ENCODE assay signal across 21 cellular contexts in genomic region chr7:148715027-148715426, GRCh38. TPM values are rescaled to one million over a fixed set of nuclear protein-coding genes. Genes with fewer than 3 reads are reported as not detected.
DNase-seq lines count a peak whose midpoint lies in the region; ATAC-seq, FAIRE-seq and TF ChIP-seq lines count a peak whose summit lies in the region.
"Had no signal": no experiment of that assay in that cellular context is flagged by ENCODE, and none has a peak within 500 bp of the region (broad histone marks: within the 10 kb centered on the region; RNA-seq: fewer than 3 reads in every experiment).

No MANE protein-coding gene starts in this region.

- TF ChIP-seq POLR2A in GM12878 (IDR thresholded peaks at IDR 0.05; ENCODE audit: low read depth, low read length): no peak

- CTCF ChIA-PET in mammary epithelial cell (lab: Charles Lee; ENCODE audit: low non-redundant PET) (no interaction called here), MCF 10A (lab: Yijun Ruan, JAX) (interaction anchor here (0.6 kb wide), 1 partner anchor 48 kb away, joined by 3 read pairs; no protein-coding TSS in a partner anchor), GM12878 (lab: Yijun Ruan, JAX) (no interaction called here)

- H3K4me3 Mint-ChIP-seq in MCF 10A (ENCODE audit: unreplicated experiment): no peak overlapping the region
- no peak overlapping the region for H3K4me3 Mint-ChIP-seq in stimulated activated naive B cell treated with anti-CD40 and anti-IgM and Interleukin-4, amounts not matched to agents 10 μg/mL and 1 μg/mL and 100 μg/mL, for 72 hours

- DNase-seq in mammary epithelial cell: peak; percentile 57
- DNase-seq in MCF 10A (ENCODE audit: unreplicated experiment): no peak
- no peak for DNase-seq in GM12878 (ENCODE audit: low read depth, low spot score)
- no peak for DNase-seq in keratinocyte (ENCODE audit: low read depth, low spot score)
- no peak for DNase-seq in A172 (ENCODE audit: low spot score)
- DNase-seq in stimulated activated naive B cell treated with anti-CD40 and anti-IgM and Interleukin-4, amounts not matched to agents 10 μg/mL and 1 μg/mL and 100 μg/mL, for 72 hours: no peak
- DNase-seq: DMS 273 treated with DMSO at 0.1 percent for 48 hours; GF-D8; Karpas-422; NCI-H1105 treated with DMSO at 0.1 percent for 48 hours; NCI-H187; NCI-H526 treated with DMSO at 0.1 percent for 48 hours; NK-92 treated with Interleukin-12 subunit alpha and Interleukin-12 subunit beta, amount 100 ng/mL, for 24 hours; OCI-M1; SHP77 treated with DMSO at 0.1 percent for 48 hours had no signal

- peaks cover 5% of the 10 kb centered on the region for H3K9me1 ChIP-seq in keratinocyte (ENCODE audit: control insufficient read depth, extremely low read depth, insufficient read depth, low read length)

- H3K4me1 Mint-ChIP-seq in MCF 10A (ENCODE audit: insufficient read depth, unreplicated experiment): peaks cover 40% of the 10 kb centered on the region
- H3K4me1 Mint-ChIP-seq in stimulated activated naive B cell treated with anti-CD40 and anti-IgM and Interleukin-4, amounts not matched to agents 10 μg/mL and 1 μg/mL and 100 μg/mL, for 72 hours: peaks cover 44 to 77% of the 10 kb centered on the region in 2 donors

- no peaks in the 10 kb centered on the region for H3K27me3 Mint-ChIP-seq in MCF 10A (ENCODE audit: insufficient read depth, unreplicated experiment)
- H3K27me3 Mint-ChIP-seq in stimulated activated naive B cell treated with anti-CD40 and anti-IgM and Interleukin-4, amounts not matched to agents 10 μg/mL and 1 μg/mL and 100 μg/mL, for 72 hours: no peaks in the 10 kb centered on the region

- FAIRE-seq in GM12878 (lab: Jason Lieb, UNC) (no peak), keratinocyte (lab: Jason Lieb, UNC) (no peak)
- FAIRE-seq: A549, GM12892, GM19239, H54 had no signal

- H3K4me3 ChIP-seq in mammary epithelial cell (replicated peaks in 1 of 3; ENCODE audit: insufficient read depth in 1 of 3, low read depth in 2 of 3, low read length in 3 of 3) (no peak overlapping the region), GM12878 (no peak overlapping the region), keratinocyte (ENCODE audit: control insufficient read depth in 2 of 3, extremely low read depth in 1 of 3, insufficient read depth in 2 of 3, low read depth in 1 of 3, low read length in 3 of 3) (no peak overlapping the region)
- H3K4me3 ChIP-seq: A549 had no signal

- RAD21 ChIA-PET in GM12878 (lab: Charles Lee; ENCODE audit: unreplicated experiment): interaction anchor here (0.9 kb wide), 1 partner anchor 11 kb away, joined by 3 read pairs; no protein-coding TSS in a partner anchor

- H2AFZ ChIP-seq in mammary epithelial cell (ENCODE audit: low read depth, low read length) (no peak overlapping the region), GM12878 (ENCODE audit: control insufficient read depth, low read depth, low read length) (no peak overlapping the region), keratinocyte (ENCODE audit: control insufficient read depth, low read length) (no peak overlapping the region)

- dilution Hi-C loops in mammary epithelial cell (cut with HindIII; ENCODE audit: low sequenced_read_pairs) (no loop called here), keratinocyte (cut with MboI; ENCODE audit: extremely low pct_ligation_motif_present, low sequenced_read_pairs) (no loop called here)

- no peak overlapping the region for H3K27ac Mint-ChIP-seq in MCF 10A (ENCODE audit: low read depth, unreplicated experiment)
- H3K27ac Mint-ChIP-seq in stimulated activated naive B cell treated with anti-CD40 and anti-IgM and Interleukin-4, amounts not matched to agents 10 μg/mL and 1 μg/mL and 100 μg/mL, for 72 hours: no peak overlapping the region

- in situ Hi-C loops in mammary epithelial cell (cut with MboI; ENCODE audit: low sequenced_read_pairs in 2 of 2) (no loop called here), GM12878 (cut with MboI) (no loop called here)

- ATAC-seq in GM12878 (no peak), GM18861 (IDR thresholded peaks at IDR 0.05; ENCODE audit: unreplicated experiment) (no peak)
- ATAC-seq in stimulated activated naive B cell treated with anti-CD40 and anti-IgM and Interleukin-4, amounts not matched to agents 10 μg/mL and 1 μg/mL and 100 μg/mL, for 72 hours (replicated peaks): no peak
- ATAC-seq: A549 had no signal

- H4K20me1 ChIP-seq in mammary epithelial cell (ENCODE audit: insufficient read depth, low read length) (peaks cover 22% of the 10 kb centered on the region), GM12878 (ENCODE audit: control insufficient read depth, insufficient read depth) (peaks cover 10% of the 10 kb centered on the region), keratinocyte (ENCODE audit: control insufficient read depth, extremely low read depth, insufficient read depth, low read length) (peaks cover 38% of the 10 kb centered on the region)

- no peaks in the 10 kb centered on the region for H3K36me3 ChIP-seq in mammary epithelial cell (ENCODE audit: insufficient read depth, low read length)
- peaks cover 0 to 10% of the 10 kb centered on the region in 2 experiments; a peak in 1 of 4 replicates for H3K36me3 ChIP-seq in GM12878 (ENCODE audit: control insufficient read depth in 2 of 2, insufficient read depth in 2 of 2, low read length in 1 of 2)
- H3K36me3 ChIP-seq in keratinocyte (ENCODE audit: control insufficient read depth in 2 of 2, extremely low read depth in 1 of 2, insufficient read depth in 2 of 2, low read length in 2 of 2): peaks cover 1 to 8% of the 10 kb centered on the region in 2 experiments

- POLR2A ChIA-PET in MCF 10A (lab: Yijun Ruan, JAX) (interaction anchor here (0.9 kb wide), 1 partner anchor 15 kb away, joined by 3 read pairs; no protein-coding TSS in a partner anchor), GM12878 (lab: Charles Lee) (no interaction called here)

- H3K4me1 ChIP-seq in mammary epithelial cell (ENCODE audit: insufficient read depth, low read length) (peaks cover 11% of the 10 kb centered on the region), GM12878 (ENCODE audit: control insufficient read depth, insufficient read depth, low read length) (peaks cover 23% of the 10 kb centered on the region), keratinocyte (ENCODE audit: control insufficient read depth, extremely low read depth, insufficient read depth, low read length) (peaks cover 17% of the 10 kb centered on the region)
- H3K4me1 ChIP-seq: A549 had no signal

- no peak overlapping the region for H3K27ac ChIP-seq in mammary epithelial cell (ENCODE audit: insufficient read depth, low read depth, low read length)
- H3K27ac ChIP-seq in GM12878 (ENCODE audit: control insufficient read depth, insufficient read depth): no peak overlapping the region
- no peak overlapping the region for H3K27ac ChIP-seq in keratinocyte (ENCODE audit: control insufficient read depth, insufficient read depth, low read length)
- H3K27ac ChIP-seq: A549, C4-2B had no signal

- SMC1A ChIA-PET in GM12878 (lab: Charles Lee; ENCODE audit: uncharacterized antibody, unreplicated experiment): interaction anchor here (1.5 kb wide), 1 partner anchor 14 kb away, joined by 3 read pairs; no protein-coding TSS in a partner anchor

- intact Hi-C loops in mammary epithelial cell (cut with micrococcal nuclease) (no loop called here), MCF 10A (cut with micrococcal nuclease) (no loop called here), GM12878 (cut with micrococcal nuclease; ENCODE audit: unreplicated experiment) (no loop called here)

- H3K27me3 ChIP-seq in mammary epithelial cell (ENCODE audit: insufficient read depth, low read length) (no peaks in the 10 kb centered on the region), GM12878 (replicated peaks in 1 of 2; ENCODE audit: control insufficient read depth in 2 of 2, insufficient read depth in 2 of 2, low read length in 1 of 2) (no peaks in the 10 kb centered on the region), keratinocyte (ENCODE audit: control insufficient read depth, extremely low read depth, insufficient read depth, low read length) (no peaks in the 10 kb centered on the region)

- H3K4me2 ChIP-seq in mammary epithelial cell (ENCODE audit: insufficient read depth, low read depth, low read length): no peak overlapping the region
- H3K4me2 ChIP-seq in GM12878 (ENCODE audit: control insufficient read depth, insufficient read depth): peak overlapping the region; percentile 22; the same call in 1 of the 2 replicates
- H3K4me2 ChIP-seq in keratinocyte (ENCODE audit: control insufficient read depth, extremely low read depth, insufficient read depth, low read depth, low read length): peak overlapping the region; percentile 28
- H3K4me2 ChIP-seq: A549 had no signal

- no peak for TF ChIP-seq RAD21 in GM12878 (IDR thresholded peaks at IDR 0.05; ENCODE audit: insufficient read depth, low read depth, low read length)

- H3K79me2 ChIP-seq in mammary epithelial cell (ENCODE audit: insufficient read depth, low read length) (peaks cover 100% of the 10 kb centered on the region), GM12878 (ENCODE audit: control insufficient read depth, insufficient read depth, low read length) (peaks cover 88% of the 10 kb centered on the region), keratinocyte (ENCODE audit: control insufficient read depth, insufficient read depth, low read length) (peaks cover 99% of the 10 kb centered on the region)

- H3K9ac ChIP-seq in mammary epithelial cell (ENCODE audit: insufficient read depth, low read length) (no peak overlapping the region), GM12878 (ENCODE audit: control insufficient read depth, insufficient read depth, low read length) (no peak overlapping the region), keratinocyte (ENCODE audit: control insufficient read depth, extremely low read depth, insufficient read depth, low read length) (no peak overlapping the region)

- BruUV-seq in mammary epithelial cell (replicated peaks; lab: Mats Ljungman, UMichigan) (no TSS peak), MCF 10A (replicated peaks; lab: Mats Ljungman, UMichigan) (no TSS peak), GM12878 (replicated peaks; lab: Mats Ljungman, UMichigan) (no TSS peak)

- WGBS in mammary epithelial cell (ENCODE audit: low coverage, missing lambda C conversion rate): 83% methylated on average over 6 of the region's 6 CpGs
- 92% methylated on average over 6 of the region's 6 CpGs for WGBS in GM12878 (ENCODE audit: insufficient coverage, insufficient replicate concordance, low lambda C conversion rate, missing lambda C conversion rate)

- H3K9me3 ChIP-seq in mammary epithelial cell (replicated peaks; ENCODE audit: insufficient read depth, low read length) (no peaks in the 10 kb centered on the region), GM12878 (replicated peaks; ENCODE audit: control insufficient read depth, insufficient read depth, low read length) (no peaks in the 10 kb centered on the region; the same call in 2 of the 3 replicates), keratinocyte (ENCODE audit: control insufficient read depth, low read depth, low read length) (no peaks in the 10 kb centered on the region)
- H3K9me3 ChIP-seq: A549 had no signal

- H3K9me3 Mint-ChIP-seq in MCF 10A (ENCODE audit: unreplicated experiment): no peaks in the 10 kb centered on the region
- no peaks in the 10 kb centered on the region for H3K9me3 Mint-ChIP-seq in stimulated activated naive B cell treated with anti-CD40 and anti-IgM and Interleukin-4, amounts not matched to agents 10 μg/mL and 1 μg/mL and 100 μg/mL, for 72 hours

- TF ChIP-seq CTCF in mammary epithelial cell (conservative IDR thresholded peaks at IDR 0.05 in 1 of 2, IDR thresholded peaks at IDR 0.05 in 1 of 2; ENCODE audit: extremely low read depth in 1 of 2, insufficient read depth in 1 of 2, low read depth in 1 of 2, low read length in 2 of 2) (no peak), MCF 10A (IDR thresholded peaks at IDR 0.05; ENCODE audit: unreplicated experiment) (no peak), GM12878 (IDR thresholded peaks at IDR 0.05 in 2 of 3, conservative IDR thresholded peaks at IDR 0.05 in 1 of 3; ENCODE audit: control insufficient read depth in 2 of 3, extremely low read depth in 1 of 3, insufficient read depth in 1 of 3, low read depth in 3 of 3, low read length in 3 of 3) (no peak), keratinocyte (optimal IDR thresholded peaks at IDR 0.05 in 1 of 3, IDR thresholded peaks at IDR 0.05 in 1 of 3, conservative IDR thresholded peaks at IDR 0.05 in 1 of 3; ENCODE audit: extremely low read depth in 1 of 3, insufficient read depth in 2 of 3, low read length in 3 of 3) (no peak)

- H3K36me3 Mint-ChIP-seq in MCF 10A (ENCODE audit: insufficient read depth, unreplicated experiment): peaks cover 8% of the 10 kb centered on the region
- H3K36me3 Mint-ChIP-seq in stimulated activated naive B cell treated with anti-CD40 and anti-IgM and Interleukin-4, amounts not matched to agents 10 μg/mL and 1 μg/mL and 100 μg/mL, for 72 hours: peaks cover 9 to 26% of the 10 kb centered on the region in 2 donors

- no peak for TF ChIP-seq EP300 in GM12878 (IDR thresholded peaks at IDR 0.05; ENCODE audit: borderline replicate concordance in 1 of 2, control insufficient read depth in 1 of 2, low read depth in 2 of 2, low read length in 2 of 2)

RNA-seq across cellular contexts. Expression of gene CUL1, which starts 16.3 kb away (rescaled TPM):
- 10 to 100 TPM; 53.5 to 54.9 TPM for total RNA-seq in mammary epithelial cell
- 47.8 TPM for polyA plus RNA-seq in mammary epithelial cell
- 38.9 TPM for polyA minus RNA-seq in mammary epithelial cell
- total RNA-seq in MCF 10A (2022): 41.2 and 49.2 TPM in 2 replicates
- total RNA-seq in GM12878 (2013; cell fraction: nucleolus; rRNA removed): 32.7 and 32.8 TPM in 2 replicates
- total RNA-seq in GM12878 (2014; rRNA removed): 35.0 and 36.9 TPM in 2 replicates
- 48.0 and 48.9 TPM in 2 replicates for total RNA-seq in GM12878 (2014; rRNA removed; fragmentation: Illumina TruSeq; extraction: Trizol)
- 39.7 and 40.7 TPM in 2 replicates for total RNA-seq in GM12878 (2021)
- 23.8 TPM for polyA plus RNA-seq in GM12878 (2011; ENCODE audit: low read depth)
- polyA plus RNA-seq in GM12878 (2011; rRNA removed): 51.4 and 60.4 TPM in 2 replicates
- 32.0 and 32.6 TPM in 2 replicates for polyA plus RNA-seq in GM12878 (2011; cell fraction: cytosol; rRNA removed)
- polyA plus RNA-seq in GM12878 (2011; cell fraction: nucleus; rRNA removed): 30.0 and 33.4 TPM in 2 replicates
- polyA plus RNA-seq in GM12878 (2012): 27.8 and 33.5 TPM in 2 replicates
- polyA plus RNA-seq in GM12878 (2014; fragmentation: Illumina TruSeq; extraction: Trizol): 50.2 and 55.1 TPM in 2 replicates
- polyA plus RNA-seq in GM12878 (2014; fragmentation: Nextera tagmentation; extraction: Ambion mirVana): 10 to 100 TPM; 13.3 to 21.4 TPM
- 38.4 and 42.9 TPM in 2 replicates for polyA plus RNA-seq in GM12878 (2014; rRNA removed)
- polyA plus RNA-seq in GM12878 (2016; fragmentation: Nextera tagmentation; extraction: Ambion mirVana): 10 to 100 TPM; 63.5 to 63.9 TPM
- polyA minus RNA-seq in GM12878 (2011; rRNA and poly(A)+ RNA removed): 40.5 and 44.5 TPM in 2 replicates
- polyA minus RNA-seq in GM12878 (2011; cell fraction: cytosol; rRNA and poly(A)+ RNA removed): 16.2 and 19.1 TPM in 2 replicates
- 17.0 and 27.4 TPM in 2 replicates for polyA minus RNA-seq in GM12878 (2011; cell fraction: nucleus; rRNA and poly(A)+ RNA removed)
- 42.5 to 55.4 TPM (median 50.7 TPM) in 3 replicates for polyA plus RNA-seq in keratinocyte
- polyA plus RNA-seq in keratinocyte (2011; ENCODE audit: low read depth): 38.5 TPM
- polyA plus RNA-seq in keratinocyte (2011; cell fraction: cytosol; rRNA removed): 33.8 and 46.0 TPM in 2 replicates
- polyA plus RNA-seq in keratinocyte (2011; cell fraction: nucleus; rRNA removed): 48.2 and 55.5 TPM in 2 replicates
- polyA plus RNA-seq in keratinocyte (2012; ENCODE audit: low replicate concordance): 40.6 and 44.6 TPM in 2 replicates
- polyA minus RNA-seq in keratinocyte: 16.9 to 51.3 TPM (median 39.4 TPM) in 3 replicates
- polyA minus RNA-seq in keratinocyte (2011; cell fraction: cytosol; rRNA and poly(A)+ RNA removed): 32.8 TPM
- polyA minus RNA-seq in keratinocyte (2011; cell fraction: nucleus; rRNA and poly(A)+ RNA removed): 26.4 and 46.0 TPM in 2 replicates
- 51.1 and 57.4 TPM in 2 replicates for total RNA-seq in A172 (2014; rRNA removed; shearing (Covaris generic))
